ENCODE assay signal across 18 cellular contexts in genomic region chr17:55575058-55575606, GRCh38.
"Had no signal": no experiment of that assay in that cellular context is flagged by ENCODE, and none has a peak within 500 bp of the region (broad histone marks: within the 10 kb centered on the region; RNA-seq: fewer than 3 reads in every experiment).

No MANE protein-coding gene starts in this region.

- H3K4me3 ChIP-seq: coronary artery, lung, skin epidermis, thoracic aorta had no signal

- DNase-seq: activated CD4-positive, alpha-beta T cell treated with anti-CD3 and anti-CD28 coated beads, Interleukin-2, amount 50 U/mL, for 1 hour; activated CD4-positive, CD25-positive, alpha-beta regulatory T cell treated with anti-CD3 and anti-CD28 coated beads, Interleukin-2, amount 50 U/mL, for 72 hours; activated CD8-positive, alpha-beta memory T cell treated with anti-CD3 and anti-CD28 coated beads, Interleukin-2, amount 50 U/mL, for 48 hours; activated effector memory CD4-positive, alpha-beta T cell treated with Interleukin-2 at 50 U/mL for 16 hours; activated naive CD4-positive, alpha-beta T cell treated with anti-CD3 and anti-CD28 coated beads, Interleukin-2, amount 10 ng/mL, durations not matched to agents 7 days and 5 days; activated T-cell treated with anti-CD3 and anti-CD28 coated beads, Interleukin-2, amount 50 U/mL, for 48 hours; aorta; midbrain; occipital lobe; stimulated activated CD4-positive, alpha-beta T cell treated with anti-CD3 and anti-CD28 coated beads, Interleukin-15, amount 100 ng/mL, for 24 hours; stimulated activated CD4-positive, alpha-beta T cell treated with anti-CD3 and anti-CD28 coated beads, Interleukin-2, amount 100 ng/mL, for 48 hours; T1000 had no signal

- H3K4me3 Mint-ChIP-seq: activated naive CD4-positive, alpha-beta T cell treated with anti-CD3 and anti-CD28 coated beads, Interleukin-2, amount 10 ng/mL, durations not matched to agents 7 days and 5 days; stimulated activated naive CD8-positive, alpha-beta T cell treated with anti-CD3 and anti-CD28 coated beads, Interleukin-15, Interleukin-2, amounts not matched to agents 100 ng/mL and 50 ng/mL, for 24 hours had no signal

- H3K27ac ChIP-seq: thoracic aorta had no signal

- H3K9me3 Mint-ChIP-seq: activated naive CD4-positive, alpha-beta T cell treated with anti-CD3 and anti-CD28 coated beads, Interleukin-2, amount 10 ng/mL, durations not matched to agents 7 days and 5 days; stimulated activated naive CD8-positive, alpha-beta T cell treated with anti-CD3 and anti-CD28 coated beads, Interleukin-15, Interleukin-2, amounts not matched to agents 100 ng/mL and 50 ng/mL, for 24 hours had no signal

- H3K9me3 ChIP-seq: thoracic aorta had no signal

- H3K36me3 ChIP-seq: thoracic aorta had no signal

- H3K36me3 Mint-ChIP-seq: activated naive CD4-positive, alpha-beta T cell treated with anti-CD3 and anti-CD28 coated beads, Interleukin-2, amount 10 ng/mL, durations not matched to agents 7 days and 5 days had no signal

- H3K27ac Mint-ChIP-seq: activated naive CD4-positive, alpha-beta T cell treated with anti-CD3 and anti-CD28 coated beads, Interleukin-2, amount 10 ng/mL, durations not matched to agents 7 days and 5 days; progenitor cell of endocrine pancreas; stimulated activated naive CD8-positive, alpha-beta T cell treated with anti-CD3 and anti-CD28 coated beads, Interleukin-15, Interleukin-2, amounts not matched to agents 100 ng/mL and 50 ng/mL, for 24 hours had no signal

- H3K4me1 Mint-ChIP-seq: activated naive CD4-positive, alpha-beta T cell treated with anti-CD3 and anti-CD28 coated beads, Interleukin-2, amount 10 ng/mL, durations not matched to agents 7 days and 5 days had no signal
